1 cellular context compared by ENCODE assay signal in genomic region chr19:7497292-7497691, GRCh38.
TF ChIP-seq lines count a peak whose summit lies in the region.

No MANE protein-coding gene starts in this region.

TF ChIP-seq in SK-N-SH, 30 proteins besides CTCF, POLR2A, EP300 and RAD21 (continued from another document):
- TF ChIP-seq CHD2 (IDR thresholded peaks at IDR 0.05; ENCODE audit: low read length, partially characterized antibody) (no peak), NRF1 (IDR thresholded peaks at IDR 0.05; ENCODE audit: low read depth, low read length) (no peak), ZBTB33 (IDR thresholded peaks at IDR 0.05; ENCODE audit: borderline replicate concordance, low read depth) (no peak), MXI1 (IDR thresholded peaks at IDR 0.05; ENCODE audit: low read depth, low read length) (no peak), ELF1 (IDR thresholded peaks at IDR 0.05) (no peak), GABPA (IDR thresholded peaks at IDR 0.05; ENCODE audit: low read depth) (no peak), YY1 (IDR thresholded peaks at IDR 0.05; ENCODE audit: low read depth) (no peak), PBX3 (IDR thresholded peaks at IDR 0.05) (no peak), RCOR1 (IDR thresholded peaks at IDR 0.05; ENCODE audit: low read length) (no peak), SMC3 (IDR thresholded peaks at IDR 0.05; ENCODE audit: low read depth, low read length) (no peak), MAX (IDR thresholded peaks at IDR 0.05; ENCODE audit: low read depth) (no peak), EZH2phosphoT487 (IDR thresholded peaks at IDR 0.05; ENCODE audit: borderline replicate concordance, low read depth) (no peak), TAF1 (IDR thresholded peaks at IDR 0.05; ENCODE audit: borderline replicate concordance, low read depth, low read length) (no peak), GATA2 (CRISPR knock-in tag; IDR thresholded peaks at IDR 0.05) (no peak), FOXJ3 (CRISPR knock-in tag; IDR thresholded peaks at IDR 0.05) (no peak), RFX5 (IDR thresholded peaks at IDR 0.05; ENCODE audit: low read length) (no peak), TEAD4 (IDR thresholded peaks at IDR 0.05; ENCODE audit: borderline replicate concordance, insufficient read depth) (no peak)
